31 cellular contexts compared by ENCODE assay signal in the genomic region with DNA sequence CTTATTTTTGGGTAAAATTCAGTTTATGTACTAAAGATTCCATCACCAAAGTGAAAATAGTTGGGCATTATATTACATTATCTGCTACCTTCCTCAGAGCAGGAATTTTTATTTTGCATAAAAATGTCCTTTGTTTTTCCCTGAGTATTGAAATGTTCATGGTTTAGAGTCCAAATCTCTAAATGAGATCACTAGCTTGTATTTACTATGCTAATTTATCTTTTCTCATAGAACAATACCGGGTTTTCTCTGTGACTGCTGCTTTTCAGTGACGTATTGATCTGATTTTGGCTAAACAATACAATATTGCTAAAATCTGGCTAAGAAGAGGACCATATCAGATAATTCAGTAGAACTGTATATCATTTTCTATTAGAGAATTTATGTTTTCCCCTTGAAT.
DNase-seq lines count a peak whose midpoint lies in the region; ATAC-seq, FAIRE-seq and TF ChIP-seq lines count a peak whose summit lies in the region.
"Had no signal": no experiment of that assay in that cellular context is flagged by ENCODE, and none has a peak within 500 bp of the region (broad histone marks: within the 10 kb centered on the region; RNA-seq: fewer than 3 reads in every experiment).

No MANE protein-coding gene starts in this region.

- H3K4me1 Mint-ChIP-seq in GM23338: no peaks in the 10 kb centered on the region; the same call in 2 of the 3 replicates
- H3K4me1 Mint-ChIP-seq: B cell; CD14-positive monocyte; CD4-positive, alpha-beta memory T cell; CD4-positive, CD25-positive, alpha-beta regulatory T cell; CD8-positive, alpha-beta memory T cell had no signal

- peak; percentile 93 for FAIRE-seq in D721Med (lab: Jason Lieb, UNC)

- H2AFZ ChIP-seq in GM23338: no peak overlapping the region

- H3F3A ChIP-seq in GM23338 (replicated peaks; ENCODE audit: low read depth): no peaks in the 10 kb centered on the region

- H3K36me3 ChIP-seq in GM23338 (ENCODE audit: insufficient read depth): no peaks in the 10 kb centered on the region
- H3K36me3 ChIP-seq: BE2C; BLaER1; BLaER1 treated with 17β-estradiol and CSF1 and Interleukin-3, amounts not matched to agents 10 nM and 100 nM had no signal

- no peaks in the 10 kb centered on the region for H3K27me3 Mint-ChIP-seq in GM23338 (ENCODE audit: insufficient read depth, low read depth, poor library complexity)
- H3K27me3 Mint-ChIP-seq: B cell; CD4-positive, alpha-beta memory T cell; CD4-positive, alpha-beta T cell; CD4-positive, CD25-positive, alpha-beta regulatory T cell; CD8-positive, alpha-beta memory T cell had no signal

- H3K4me2 ChIP-seq in GM23338: no peak overlapping the region
- H3K4me2 ChIP-seq: A549; BLaER1; BLaER1 treated with 17β-estradiol and CSF1 and Interleukin-3, amounts not matched to agents 10 nM and 100 nM had no signal

- H3K9me2 ChIP-seq in GM23338 (ENCODE audit: insufficient read depth): no peaks in the 10 kb centered on the region

- H3K9me3 Mint-ChIP-seq in GM23338: no peaks in the 10 kb centered on the region
- H3K9me3 Mint-ChIP-seq: CD4-positive, alpha-beta T cell; CD8-positive, alpha-beta T cell had no signal

- no peaks in the 10 kb centered on the region for H3K27me3 ChIP-seq in GM23338 (ENCODE audit: insufficient read depth)
- H3K27me3 ChIP-seq: BLaER1; BLaER1 treated with 17β-estradiol and CSF1 and Interleukin-3, amounts not matched to agents 10 nM and 100 nM had no signal

- 0 out of 2 replicates have a peak overlapping the region, but pooled peaks have one; percentile 10 for H3K27ac Mint-ChIP-seq in GM23338
- H3K27ac Mint-ChIP-seq: B cell; CD14-positive monocyte; CD4-positive, alpha-beta memory T cell; CD4-positive, alpha-beta T cell; CD4-positive, CD25-positive, alpha-beta regulatory T cell; CD8-positive, alpha-beta memory T cell; CD8-positive, alpha-beta T cell had no signal

- no peak overlapping the region for H3K4me3 ChIP-seq in GM23338
- H3K4me3 ChIP-seq: A549; BLaER1; BLaER1 treated with 17β-estradiol and CSF1 and Interleukin-3, amounts not matched to agents 10 nM and 100 nM had no signal

- H3K36me3 Mint-ChIP-seq in GM23338 (ENCODE audit: low read depth): no peaks in the 10 kb centered on the region
- H3K36me3 Mint-ChIP-seq: CD14-positive monocyte; CD4-positive, alpha-beta memory T cell; CD4-positive, CD25-positive, alpha-beta regulatory T cell; CD8-positive, alpha-beta memory T cell; CD8-positive, alpha-beta T cell had no signal

- no peaks in the 10 kb centered on the region for H3K79me2 ChIP-seq in GM23338 (replicated peaks; ENCODE audit: insufficient read depth)

- DNase-seq in D721Med (ENCODE audit: insufficient read length, low spot score): no peak
- DNase-seq in GM23338 (ENCODE audit: low spot score): no peak
- DNase-seq: 8988T; ACHN; AML-193; BE2C; C1 segment of cervical spinal cord; Caco-2; Calu3; CD4-positive, alpha-beta memory T cell; CD4-positive, alpha-beta T cell; CD4-positive, CD25-positive, alpha-beta regulatory T cell; CD8-positive, alpha-beta memory T cell; CD8-positive, alpha-beta T cell; COR-L47; DMS 273 treated with DMSO at 0.1 percent for 48 hours; DMS153; DMS53; DMS79; DMS79 treated with DMSO at 0.1 percent for 48 hours; DND-41; EL had no signal

- TF ChIP-seq CTCF in D721Med (IDR thresholded peaks at IDR 0.05; ENCODE audit: insufficient read depth, missing control alignments): no peak
- TF ChIP-seq CTCF in GM23338 (conservative IDR thresholded peaks at IDR 0.05; ENCODE audit: low read depth in 2 of 2): no peak

- ATAC-seq in GM23338 (no peak), GM21529 (IDR thresholded peaks at IDR 0.05; ENCODE audit: unreplicated experiment) (no peak), GM18517 (IDR thresholded peaks at IDR 0.05; ENCODE audit: unreplicated experiment) (no peak)
- ATAC-seq: A549; CD8-positive, alpha-beta T cell had no signal

- no peaks in the 10 kb centered on the region for H4K20me1 ChIP-seq in GM23338 (replicated peaks; ENCODE audit: insufficient read depth)
- H4K20me1 ChIP-seq: BLaER1; BLaER1 treated with 17β-estradiol and CSF1 and Interleukin-3, amounts not matched to agents 10 nM and 100 nM had no signal

- no peak overlapping the region for H3K27ac ChIP-seq in GM23338 (ENCODE audit: low read depth)
- H3K27ac ChIP-seq: 22Rv1; A549; BLaER1; BLaER1 treated with 17β-estradiol and CSF1 and Interleukin-3, amounts not matched to agents 10 nM and 100 nM; C4-2B had no signal

- H3K4me3 Mint-ChIP-seq in GM23338: no peak overlapping the region
- H3K4me3 Mint-ChIP-seq: B cell; CD14-positive monocyte; CD4-positive, alpha-beta memory T cell; CD4-positive, alpha-beta T cell; CD4-positive, CD25-positive, alpha-beta regulatory T cell; CD8-positive, alpha-beta memory T cell; CD8-positive, alpha-beta T cell had no signal

- H3K4me1 ChIP-seq in GM23338 (ENCODE audit: insufficient read depth): peaks cover 7% of the 10 kb centered on the region; the same call in 1 of the 2 replicates
- H3K4me1 ChIP-seq: A549, BE2C, BLaER1, Caco-2 had no signal

TF ChIP-seq in GM23338, 12 proteins besides CTCF, POLR2A, EP300 and RAD21 (continues in another document):
- TF ChIP-seq, protein P1, sequence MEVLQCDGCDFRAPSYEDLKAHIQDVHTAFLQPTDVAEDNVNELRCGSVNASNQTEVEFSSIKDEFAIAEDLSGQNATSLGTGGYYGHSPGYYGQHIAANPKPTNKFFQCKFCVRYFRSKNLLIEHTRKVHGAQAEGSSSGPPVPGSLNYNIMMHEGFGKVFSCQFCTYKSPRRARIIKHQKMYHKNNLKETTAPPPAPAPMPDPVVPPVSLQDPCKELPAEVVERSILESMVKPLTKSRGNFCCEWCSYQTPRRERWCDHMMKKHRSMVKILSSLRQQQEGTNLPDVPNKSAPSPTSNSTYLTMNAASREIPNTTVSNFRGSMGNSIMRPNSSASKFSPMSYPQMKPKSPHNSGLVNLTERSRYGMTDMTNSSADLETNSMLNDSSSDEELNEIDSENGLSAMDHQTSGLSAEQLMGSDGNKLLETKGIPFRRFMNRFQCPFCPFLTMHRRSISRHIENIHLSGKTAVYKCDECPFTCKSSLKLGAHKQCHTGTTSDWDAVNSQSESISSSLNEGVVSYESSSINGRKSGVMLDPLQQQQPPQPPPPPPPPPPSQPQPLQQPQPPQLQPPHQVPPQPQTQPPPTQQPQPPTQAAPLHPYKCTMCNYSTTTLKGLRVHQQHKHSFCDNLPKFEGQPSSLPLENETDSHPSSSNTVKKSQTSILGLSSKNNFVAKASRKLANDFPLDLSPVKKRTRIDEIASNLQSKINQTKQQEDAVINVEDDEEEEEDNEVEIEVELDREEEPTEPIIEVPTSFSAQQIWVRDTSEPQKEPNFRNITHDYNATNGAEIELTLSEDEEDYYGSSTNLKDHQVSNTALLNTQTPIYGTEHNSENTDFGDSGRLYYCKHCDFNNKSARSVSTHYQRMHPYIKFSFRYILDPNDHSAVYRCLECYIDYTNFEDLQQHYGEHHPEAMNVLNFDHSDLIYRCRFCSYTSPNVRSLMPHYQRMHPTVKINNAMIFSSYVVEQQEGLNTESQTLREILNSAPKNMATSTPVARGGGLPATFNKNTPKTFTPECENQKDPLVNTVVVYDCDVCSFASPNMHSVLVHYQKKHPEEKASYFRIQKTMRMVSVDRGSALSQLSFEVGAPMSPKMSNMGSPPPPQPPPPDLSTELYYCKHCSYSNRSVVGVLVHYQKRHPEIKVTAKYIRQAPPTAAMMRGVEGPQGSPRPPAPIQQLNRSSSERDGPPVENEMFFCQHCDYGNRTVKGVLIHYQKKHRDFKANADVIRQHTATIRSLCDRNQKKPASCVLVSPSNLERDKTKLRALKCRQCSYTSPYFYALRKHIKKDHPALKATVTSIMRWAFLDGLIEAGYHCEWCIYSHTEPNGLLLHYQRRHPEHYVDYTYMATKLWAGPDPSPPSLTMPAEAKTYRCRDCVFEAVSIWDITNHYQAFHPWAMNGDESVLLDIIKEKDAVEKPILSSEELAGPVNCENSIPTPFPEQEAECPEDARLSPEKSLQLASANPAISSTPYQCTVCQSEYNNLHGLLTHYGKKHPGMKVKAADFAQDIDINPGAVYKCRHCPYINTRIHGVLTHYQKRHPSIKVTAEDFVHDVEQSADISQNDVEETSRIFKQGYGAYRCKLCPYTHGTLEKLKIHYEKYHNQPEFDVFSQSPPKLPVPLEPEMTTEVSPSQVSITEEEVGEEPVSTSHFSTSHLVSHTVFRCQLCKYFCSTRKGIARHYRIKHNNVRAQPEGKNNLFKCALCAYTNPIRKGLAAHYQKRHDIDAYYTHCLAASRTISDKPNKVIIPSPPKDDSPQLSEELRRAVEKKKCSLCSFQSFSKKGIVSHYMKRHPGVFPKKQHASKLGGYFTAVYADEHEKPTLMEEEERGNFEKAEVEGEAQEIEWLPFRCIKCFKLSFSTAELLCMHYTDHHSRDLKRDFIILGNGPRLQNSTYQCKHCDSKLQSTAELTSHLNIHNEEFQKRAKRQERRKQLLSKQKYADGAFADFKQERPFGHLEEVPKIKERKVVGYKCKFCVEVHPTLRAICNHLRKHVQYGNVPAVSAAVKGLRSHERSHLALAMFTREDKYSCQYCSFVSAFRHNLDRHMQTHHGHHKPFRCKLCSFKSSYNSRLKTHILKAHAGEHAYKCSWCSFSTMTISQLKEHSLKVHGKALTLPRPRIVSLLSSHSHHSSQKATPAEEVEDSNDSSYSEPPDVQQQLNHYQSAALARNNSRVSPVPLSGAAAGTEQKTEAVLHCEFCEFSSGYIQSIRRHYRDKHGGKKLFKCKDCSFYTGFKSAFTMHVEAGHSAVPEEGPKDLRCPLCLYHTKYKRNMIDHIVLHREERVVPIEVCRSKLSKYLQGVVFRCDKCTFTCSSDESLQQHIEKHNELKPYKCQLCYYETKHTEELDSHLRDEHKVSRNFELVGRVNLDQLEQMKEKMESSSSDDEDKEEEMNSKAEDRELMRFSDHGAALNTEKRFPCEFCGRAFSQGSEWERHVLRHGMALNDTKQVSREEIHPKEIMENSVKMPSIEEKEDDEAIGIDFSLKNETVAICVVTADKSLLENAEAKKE (CRISPR knock-in tag; IDR thresholded peaks at IDR 0.05): no peak
- TF ChIP-seq JUNB (IDR thresholded peaks at IDR 0.05; ENCODE audit: unreplicated experiment) (no peak), EZH2phosphoT487 (IDR thresholded peaks at IDR 0.05; ENCODE audit: unreplicated experiment) (no peak), STAT1 (IDR thresholded peaks at IDR 0.05; ENCODE audit: unreplicated experiment) (no peak), POLR2AphosphoS5 (IDR thresholded peaks at IDR 0.05; ENCODE audit: low read depth) (no peak), NANOG (IDR thresholded peaks at IDR 0.05; ENCODE audit: borderline replicate concordance) (no peak), EZH2 (IDR thresholded peaks at IDR 0.05; ENCODE audit: low read depth, unreplicated experiment) (no peak)
- TF ChIP-seq, protein P2, sequence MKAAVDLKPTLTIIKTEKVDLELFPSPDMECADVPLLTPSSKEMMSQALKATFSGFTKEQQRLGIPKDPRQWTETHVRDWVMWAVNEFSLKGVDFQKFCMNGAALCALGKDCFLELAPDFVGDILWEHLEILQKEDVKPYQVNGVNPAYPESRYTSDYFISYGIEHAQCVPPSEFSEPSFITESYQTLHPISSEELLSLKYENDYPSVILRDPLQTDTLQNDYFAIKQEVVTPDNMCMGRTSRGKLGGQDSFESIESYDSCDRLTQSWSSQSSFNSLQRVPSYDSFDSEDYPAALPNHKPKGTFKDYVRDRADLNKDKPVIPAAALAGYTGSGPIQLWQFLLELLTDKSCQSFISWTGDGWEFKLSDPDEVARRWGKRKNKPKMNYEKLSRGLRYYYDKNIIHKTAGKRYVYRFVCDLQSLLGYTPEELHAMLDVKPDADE (IDR thresholded peaks at IDR 0.05): no peak
